19 cellular contexts compared by ENCODE assay signal in the genomic region with DNA sequence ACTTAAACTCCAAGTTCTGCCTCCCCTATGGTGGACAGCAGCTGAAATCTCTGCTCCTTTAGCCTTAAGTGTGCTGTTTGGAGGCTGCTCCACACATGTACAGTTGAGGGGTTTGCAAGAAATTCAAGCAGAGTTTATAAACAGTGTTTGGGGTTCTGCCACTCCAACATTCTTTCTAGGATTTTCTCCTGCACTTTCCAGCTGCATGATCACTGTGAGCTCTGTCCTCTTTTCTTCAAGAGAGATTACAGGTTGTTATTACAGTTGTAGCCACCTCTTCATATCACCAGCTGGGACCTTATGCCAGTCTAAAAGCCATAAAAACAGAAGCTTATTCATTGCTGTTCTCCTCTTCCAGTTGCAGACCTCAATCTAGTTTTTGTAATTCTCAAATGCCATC.
"Had no signal": no experiment of that assay in that cellular context is flagged by ENCODE, and none has a peak within 500 bp of the region (broad histone marks: within the 10 kb centered on the region; RNA-seq: fewer than 3 reads in every experiment).

No MANE protein-coding gene starts in this region.

- H3K27me3 ChIP-seq: gastrocnemius medialis, heart right ventricle, right lobe of liver, tibial artery, upper lobe of left lung, uterus had no signal

- DNase-seq: effector memory CD4-positive, alpha-beta T cell; gastrocnemius medialis; heart right ventricle; hypothalamus; kidney glomerular epithelial cell; naive B cell; nephron progenitor cell; psoas muscle; retina; right lobe of liver; stimulated activated CD4-positive, alpha-beta T cell treated with anti-CD3 and anti-CD28 coated beads, Interleukin-4, amount 100 ng/mL, for 1 hour; tibial artery; upper lobe of left lung; uterus had no signal

- H3K27ac ChIP-seq: psoas muscle, right lobe of liver, tibial artery, upper lobe of left lung, uterus had no signal

- FAIRE-seq: endometrium, islet of Langerhans had no signal

- H3K27me3 Mint-ChIP-seq: naive B cell; stimulated activated memory B cell treated with anti-CD40 and anti-IgM and Interleukin-4, amounts not matched to agents 10 μg/mL and 1 μg/mL and 100 μg/mL, for 72 hours; stimulated activated naive CD8-positive, alpha-beta T cell treated with anti-CD3 and anti-CD28 coated beads, Interleukin-15, Interleukin-2, amounts not matched to agents 100 ng/mL and 50 ng/mL, for 24 hours had no signal

- H3K9me3 Mint-ChIP-seq: naive B cell; nephron progenitor cell; stimulated activated memory B cell treated with anti-CD40 and anti-IgM and Interleukin-4, amounts not matched to agents 10 μg/mL and 1 μg/mL and 100 μg/mL, for 72 hours; stimulated activated naive CD8-positive, alpha-beta T cell treated with anti-CD3 and anti-CD28 coated beads, Interleukin-15, Interleukin-2, amounts not matched to agents 100 ng/mL and 50 ng/mL, for 24 hours had no signal

- H3K36me3 ChIP-seq: right lobe of liver, uterus had no signal

- H3K9me3 ChIP-seq: gastrocnemius medialis, heart right ventricle, psoas muscle, right lobe of liver, tibial artery, upper lobe of left lung, uterus had no signal

- H3K4me3 ChIP-seq: gastrocnemius medialis, heart right ventricle, psoas muscle, right lobe of liver, tibial artery, upper lobe of left lung, uterus had no signal

- H3K27ac Mint-ChIP-seq: naive B cell; nephron progenitor cell; stimulated activated memory B cell treated with anti-CD40 and anti-IgM and Interleukin-4, amounts not matched to agents 10 μg/mL and 1 μg/mL and 100 μg/mL, for 72 hours had no signal

- ATAC-seq: esophagus mucosa; gastrocnemius medialis; heart right ventricle; psoas muscle; right lobe of liver; stimulated activated memory B cell treated with anti-CD40 and anti-IgM and Interleukin-4, amounts not matched to agents 10 μg/mL and 1 μg/mL and 100 μg/mL, for 72 hours had no signal

- H3K4me3 Mint-ChIP-seq: nephron progenitor cell; stimulated activated memory B cell treated with anti-CD40 and anti-IgM and Interleukin-4, amounts not matched to agents 10 μg/mL and 1 μg/mL and 100 μg/mL, for 72 hours; stimulated activated naive CD8-positive, alpha-beta T cell treated with anti-CD3 and anti-CD28 coated beads, Interleukin-15, Interleukin-2, amounts not matched to agents 100 ng/mL and 50 ng/mL, for 24 hours had no signal
